In the genomic region with DNA sequence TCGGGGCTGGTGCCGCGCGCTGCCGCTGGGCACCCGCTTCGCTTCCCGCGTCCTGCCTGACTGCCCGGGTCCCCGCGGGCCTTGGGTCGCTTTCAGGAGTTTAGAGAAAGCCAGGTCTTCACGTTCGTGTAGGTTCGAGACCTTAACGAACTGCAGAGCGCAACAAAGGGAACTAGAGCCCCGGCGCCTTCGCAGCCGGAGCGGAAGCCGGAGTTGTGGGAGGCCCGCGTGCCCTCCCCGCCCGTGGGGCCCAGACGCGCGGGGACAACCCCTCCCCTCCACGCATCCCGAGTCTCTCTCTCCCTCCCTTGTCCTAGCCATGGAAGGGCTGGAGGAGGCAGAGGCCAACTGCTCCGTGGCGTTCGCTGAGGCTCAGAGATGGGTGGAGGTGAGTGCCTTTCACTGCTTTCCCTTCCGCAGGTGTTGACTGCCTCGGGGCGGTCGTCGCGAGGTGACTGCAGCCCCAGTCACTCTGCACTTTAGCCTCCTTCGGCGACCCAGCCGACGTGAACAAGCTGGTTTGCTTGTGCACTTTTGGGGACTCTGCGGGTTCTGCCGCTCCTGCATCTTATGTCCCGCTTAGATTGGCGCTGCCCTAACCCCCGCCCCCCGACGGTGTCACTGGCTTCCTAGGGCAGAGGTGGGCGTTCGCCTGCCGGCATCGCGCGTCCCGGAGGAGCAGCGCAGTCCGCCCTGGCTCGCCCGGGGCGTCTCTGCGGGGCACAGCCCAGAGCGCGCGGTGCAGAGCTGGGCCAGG, we compare ENCODE assay signal across 1 cellular context.
TF ChIP-seq lines count a peak whose summit lies in the region.

No MANE protein-coding gene starts in this region.

TF ChIP-seq in HEK293, 187 proteins besides CTCF, POLR2A, EP300 and RAD21 (continued from another document and continues in another):
- TF ChIP-seq, protein P1, sequence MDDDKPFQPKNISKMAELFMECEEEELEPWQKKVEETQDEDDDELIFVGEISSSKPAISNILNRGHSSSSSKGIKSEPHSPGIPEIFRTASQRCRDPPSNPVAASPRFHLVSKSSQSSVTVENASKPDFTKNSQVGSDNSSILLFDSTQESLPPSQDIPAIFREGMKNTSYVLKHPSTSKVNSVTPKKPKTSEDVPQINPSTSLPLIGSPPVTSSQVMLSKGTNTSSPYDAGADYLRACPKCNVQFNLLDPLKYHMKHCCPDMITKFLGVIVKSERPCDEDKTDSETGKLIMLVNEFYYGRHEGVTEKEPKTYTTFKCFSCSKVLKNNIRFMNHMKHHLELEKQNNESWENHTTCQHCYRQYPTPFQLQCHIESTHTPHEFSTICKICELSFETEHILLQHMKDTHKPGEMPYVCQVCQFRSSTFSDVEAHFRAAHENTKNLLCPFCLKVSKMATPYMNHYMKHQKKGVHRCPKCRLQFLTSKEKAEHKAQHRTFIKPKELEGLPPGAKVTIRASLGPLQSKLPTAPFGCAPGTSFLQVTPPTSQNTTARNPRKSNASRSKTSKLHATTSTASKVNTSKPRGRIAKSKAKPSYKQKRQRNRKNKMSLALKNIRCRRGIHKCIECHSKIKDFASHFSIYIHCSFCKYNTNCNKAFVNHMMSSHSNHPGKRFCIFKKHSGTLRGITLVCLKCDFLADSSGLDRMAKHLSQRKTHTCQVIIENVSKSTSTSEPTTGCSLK (tag by site-specific recombination; IDR thresholded peaks at IDR 0.05), result no peak
- TF ChIP-seq, protein P2, sequence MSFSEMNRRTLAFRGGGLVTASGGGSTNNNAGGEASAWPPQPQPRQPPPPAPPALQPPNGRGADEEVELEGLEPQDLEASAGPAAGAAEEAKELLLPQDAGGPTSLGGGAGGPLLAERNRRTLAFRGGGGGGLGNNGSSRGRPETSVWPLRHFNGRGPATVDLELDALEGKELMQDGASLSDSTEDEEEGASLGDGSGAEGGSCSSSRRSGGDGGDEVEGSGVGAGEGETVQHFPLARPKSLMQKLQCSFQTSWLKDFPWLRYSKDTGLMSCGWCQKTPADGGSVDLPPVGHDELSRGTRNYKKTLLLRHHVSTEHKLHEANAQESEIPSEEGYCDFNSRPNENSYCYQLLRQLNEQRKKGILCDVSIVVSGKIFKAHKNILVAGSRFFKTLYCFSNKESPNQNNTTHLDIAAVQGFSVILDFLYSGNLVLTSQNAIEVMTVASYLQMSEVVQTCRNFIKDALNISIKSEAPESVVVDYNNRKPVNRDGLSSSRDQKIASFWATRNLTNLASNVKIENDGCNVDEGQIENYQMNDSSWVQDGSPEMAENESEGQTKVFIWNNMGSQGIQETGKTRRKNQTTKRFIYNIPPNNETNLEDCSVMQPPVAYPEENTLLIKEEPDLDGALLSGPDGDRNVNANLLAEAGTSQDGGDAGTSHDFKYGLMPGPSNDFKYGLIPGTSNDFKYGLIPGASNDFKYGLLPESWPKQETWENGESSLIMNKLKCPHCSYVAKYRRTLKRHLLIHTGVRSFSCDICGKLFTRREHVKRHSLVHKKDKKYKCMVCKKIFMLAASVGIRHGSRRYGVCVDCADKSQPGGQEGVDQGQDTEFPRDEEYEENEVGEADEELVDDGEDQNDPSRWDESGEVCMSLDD (tag by site-specific recombination; IDR thresholded peaks at IDR 0.05), result no peak
- TF ChIP-seq SP2 (tag by site-specific recombination; IDR thresholded peaks at IDR 0.05) (no peak), ZNF610 (tag by site-specific recombination; IDR thresholded peaks at IDR 0.05; ENCODE audit: borderline replicate concordance) (no peak), TCF7L2 (IDR thresholded peaks at IDR 0.05; ENCODE audit: borderline replicate concordance, low read depth, low read length) (peak; percentile 86), OSR2 (tag by site-specific recombination; IDR thresholded peaks at IDR 0.05) (no peak), ZNF624 (tag by site-specific recombination; IDR thresholded peaks at IDR 0.05) (no peak), HOXD13 (CRISPR knock-in tag; IDR thresholded peaks at IDR 0.05; ENCODE audit: borderline replicate concordance) (no peak), ZNF560 (tag by site-specific recombination; IDR thresholded peaks at IDR 0.05; ENCODE audit: borderline replicate concordance) (no peak), ZNF701 (tag by site-specific recombination; IDR thresholded peaks at IDR 0.05) (no peak), ZNF707 (tag by site-specific recombination; IDR thresholded peaks at IDR 0.05) (no peak), REPIN1 (tag by site-specific recombination; IDR thresholded peaks at IDR 0.05; ENCODE audit: low read depth) (no peak), GLIS1 (tag by site-specific recombination; IDR thresholded peaks at IDR 0.05) (peak; percentile 12; the same call in 1 of the 2 replicates), ZNF214 (tag by site-specific recombination; IDR thresholded peaks at IDR 0.05; ENCODE audit: borderline replicate concordance) (no peak), ZFHX2 (tag by site-specific recombination; conservative IDR thresholded peaks at IDR 0.05) (peak; percentile 26; the same call in 1 of the 2 replicates), ZNF223 (tag by site-specific recombination; IDR thresholded peaks at IDR 0.05) (no peak), YY1 (tag by site-specific recombination; IDR thresholded peaks at IDR 0.05) (no peak), ZNF843 (tag by site-specific recombination; IDR thresholded peaks at IDR 0.05) (no peak), ZNF48 (tag by site-specific recombination; IDR thresholded peaks at IDR 0.05) (no peak), ZNF138 (tag by site-specific recombination; IDR thresholded peaks at IDR 0.05; ENCODE audit: borderline replicate concordance) (no peak), BCL11B (tag by site-specific recombination; IDR thresholded peaks at IDR 0.05; ENCODE audit: low read depth) (no peak), ZNF174 (tag by site-specific recombination; IDR thresholded peaks at IDR 0.05) (no peak), ZNF391 (tag by site-specific recombination; IDR thresholded peaks at IDR 0.05; ENCODE audit: borderline replicate concordance, low read depth) (no peak), ZNF600 (tag by site-specific recombination; IDR thresholded peaks at IDR 0.05) (peak; percentile 45; the same call in 1 of the 2 replicates), ZNF292 (tag by site-specific recombination; IDR thresholded peaks at IDR 0.05; ENCODE audit: borderline replicate concordance, low read depth) (no peak), ZNF76 (tag by site-specific recombination; IDR thresholded peaks at IDR 0.05; ENCODE audit: borderline replicate concordance, low read depth) (no peak), ZNF433 (tag by site-specific recombination; IDR thresholded peaks at IDR 0.05; ENCODE audit: low read depth) (no peak), ZSCAN30 (tag by site-specific recombination; IDR thresholded peaks at IDR 0.05) (0 out of 2 replicates have a peak, but pooled peaks have one; percentile 16), MZF1 (tag by site-specific recombination; IDR thresholded peaks at IDR 0.05; ENCODE audit: borderline replicate concordance) (no peak), ZNF621 (tag by site-specific recombination; IDR thresholded peaks at IDR 0.05) (no peak), ZNF837 (tag by site-specific recombination; IDR thresholded peaks at IDR 0.05) (no peak), ZFP69B (tag by site-specific recombination; IDR thresholded peaks at IDR 0.05) (peak; percentile 66; the same call in 1 of the 2 replicates), BCL11A (tag by site-specific recombination; IDR thresholded peaks at IDR 0.05; ENCODE audit: low read depth) (no peak), ZNF658 (tag by site-specific recombination; IDR thresholded peaks at IDR 0.05) (no peak), ZNF335 (tag by site-specific recombination; conservative IDR thresholded peaks at IDR 0.05) (peak; percentile 69), KLF8 (tag by site-specific recombination; IDR thresholded peaks at IDR 0.05) (no peak), ZFP3 (tag by site-specific recombination; IDR thresholded peaks at IDR 0.05; ENCODE audit: low read depth) (no peak), ZNF121 (tag by site-specific recombination; IDR thresholded peaks at IDR 0.05) (no peak), ZNF211 (tag by site-specific recombination; IDR thresholded peaks at IDR 0.05; ENCODE audit: low read depth) (no peak), ZNF157 (tag by site-specific recombination; IDR thresholded peaks at IDR 0.05) (no peak)
- TF ChIP-seq, protein P3, sequence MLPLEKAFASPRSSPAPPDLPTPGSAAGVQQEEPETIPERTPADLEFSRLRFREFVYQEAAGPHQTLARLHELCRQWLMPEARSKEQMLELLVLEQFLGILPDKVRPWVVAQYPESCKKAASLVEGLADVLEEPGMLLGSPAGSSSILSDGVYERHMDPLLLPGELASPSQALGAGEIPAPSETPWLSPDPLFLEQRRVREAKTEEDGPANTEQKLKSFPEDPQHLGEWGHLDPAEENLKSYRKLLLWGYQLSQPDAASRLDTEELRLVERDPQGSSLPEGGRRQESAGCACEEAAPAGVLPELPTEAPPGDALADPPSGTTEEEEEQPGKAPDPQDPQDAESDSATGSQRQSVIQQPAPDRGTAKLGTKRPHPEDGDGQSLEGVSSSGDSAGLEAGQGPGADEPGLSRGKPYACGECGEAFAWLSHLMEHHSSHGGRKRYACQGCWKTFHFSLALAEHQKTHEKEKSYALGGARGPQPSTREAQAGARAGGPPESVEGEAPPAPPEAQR (tag by site-specific recombination; IDR thresholded peaks at IDR 0.05), result no peak
- TF ChIP-seq, protein P4, sequence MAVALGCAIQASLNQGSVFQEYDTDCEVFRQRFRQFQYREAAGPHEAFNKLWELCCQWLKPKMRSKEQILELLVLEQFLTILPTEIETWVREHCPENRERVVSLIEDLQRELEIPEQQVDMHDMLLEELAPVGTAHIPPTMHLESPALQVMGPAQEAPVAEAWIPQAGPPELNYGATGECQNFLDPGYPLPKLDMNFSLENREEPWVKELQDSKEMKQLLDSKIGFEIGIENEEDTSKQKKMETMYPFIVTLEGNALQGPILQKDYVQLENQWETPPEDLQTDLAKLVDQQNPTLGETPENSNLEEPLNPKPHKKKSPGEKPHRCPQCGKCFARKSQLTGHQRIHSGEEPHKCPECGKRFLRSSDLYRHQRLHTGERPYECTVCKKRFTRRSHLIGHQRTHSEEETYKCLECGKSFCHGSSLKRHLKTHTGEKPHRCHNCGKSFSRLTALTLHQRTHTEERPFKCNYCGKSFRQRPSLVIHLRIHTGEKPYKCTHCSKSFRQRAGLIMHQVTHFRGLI (tag by site-specific recombination; IDR thresholded peaks at IDR 0.05), result no peak
- TF ChIP-seq, protein P5, sequence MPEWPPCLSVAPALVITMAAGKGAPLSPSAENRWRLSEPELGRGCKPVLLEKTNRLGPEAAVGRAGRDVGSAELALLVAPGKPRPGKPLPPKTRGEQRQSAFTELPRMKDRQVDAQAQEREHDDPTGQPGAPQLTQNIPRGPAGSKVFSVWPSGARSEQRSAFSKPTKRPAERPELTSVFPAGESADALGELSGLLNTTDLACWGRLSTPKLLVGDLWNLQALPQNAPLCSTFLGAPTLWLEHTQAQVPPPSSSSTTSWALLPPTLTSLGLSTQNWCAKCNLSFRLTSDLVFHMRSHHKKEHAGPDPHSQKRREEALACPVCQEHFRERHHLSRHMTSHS (tag by site-specific recombination; IDR thresholded peaks at IDR 0.05), result no peak
- TF ChIP-seq, protein P6, sequence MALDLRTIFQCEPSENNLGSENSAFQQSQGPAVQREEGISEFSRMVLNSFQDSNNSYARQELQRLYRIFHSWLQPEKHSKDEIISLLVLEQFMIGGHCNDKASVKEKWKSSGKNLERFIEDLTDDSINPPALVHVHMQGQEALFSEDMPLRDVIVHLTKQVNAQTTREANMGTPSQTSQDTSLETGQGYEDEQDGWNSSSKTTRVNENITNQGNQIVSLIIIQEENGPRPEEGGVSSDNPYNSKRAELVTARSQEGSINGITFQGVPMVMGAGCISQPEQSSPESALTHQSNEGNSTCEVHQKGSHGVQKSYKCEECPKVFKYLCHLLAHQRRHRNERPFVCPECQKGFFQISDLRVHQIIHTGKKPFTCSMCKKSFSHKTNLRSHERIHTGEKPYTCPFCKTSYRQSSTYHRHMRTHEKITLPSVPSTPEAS (tag by site-specific recombination; IDR thresholded peaks at IDR 0.05), result no peak
- TF ChIP-seq, protein P7, sequence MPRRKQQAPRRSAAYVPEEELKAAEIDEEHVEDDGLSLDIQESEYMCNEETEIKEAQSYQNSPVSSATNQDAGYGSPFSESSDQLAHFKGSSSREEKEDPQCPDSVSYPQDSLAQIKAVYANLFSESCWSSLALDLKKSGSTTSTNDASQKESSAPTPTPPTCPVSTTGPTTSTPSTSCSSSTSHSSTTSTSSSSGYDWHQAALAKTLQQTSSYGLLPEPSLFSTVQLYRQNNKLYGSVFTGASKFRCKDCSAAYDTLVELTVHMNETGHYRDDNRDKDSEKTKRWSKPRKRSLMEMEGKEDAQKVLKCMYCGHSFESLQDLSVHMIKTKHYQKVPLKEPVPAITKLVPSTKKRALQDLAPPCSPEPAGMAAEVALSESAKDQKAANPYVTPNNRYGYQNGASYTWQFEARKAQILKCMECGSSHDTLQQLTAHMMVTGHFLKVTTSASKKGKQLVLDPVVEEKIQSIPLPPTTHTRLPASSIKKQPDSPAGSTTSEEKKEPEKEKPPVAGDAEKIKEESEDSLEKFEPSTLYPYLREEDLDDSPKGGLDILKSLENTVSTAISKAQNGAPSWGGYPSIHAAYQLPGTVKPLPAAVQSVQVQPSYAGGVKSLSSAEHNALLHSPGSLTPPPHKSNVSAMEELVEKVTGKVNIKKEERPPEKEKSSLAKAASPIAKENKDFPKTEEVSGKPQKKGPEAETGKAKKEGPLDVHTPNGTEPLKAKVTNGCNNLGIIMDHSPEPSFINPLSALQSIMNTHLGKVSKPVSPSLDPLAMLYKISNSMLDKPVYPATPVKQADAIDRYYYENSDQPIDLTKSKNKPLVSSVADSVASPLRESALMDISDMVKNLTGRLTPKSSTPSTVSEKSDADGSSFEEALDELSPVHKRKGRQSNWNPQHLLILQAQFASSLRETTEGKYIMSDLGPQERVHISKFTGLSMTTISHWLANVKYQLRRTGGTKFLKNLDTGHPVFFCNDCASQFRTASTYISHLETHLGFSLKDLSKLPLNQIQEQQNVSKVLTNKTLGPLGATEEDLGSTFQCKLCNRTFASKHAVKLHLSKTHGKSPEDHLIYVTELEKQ (tag by site-specific recombination; IDR thresholded peaks at IDR 0.05; ENCODE audit: borderline replicate concordance), result no peak
- TF ChIP-seq, protein P8, sequence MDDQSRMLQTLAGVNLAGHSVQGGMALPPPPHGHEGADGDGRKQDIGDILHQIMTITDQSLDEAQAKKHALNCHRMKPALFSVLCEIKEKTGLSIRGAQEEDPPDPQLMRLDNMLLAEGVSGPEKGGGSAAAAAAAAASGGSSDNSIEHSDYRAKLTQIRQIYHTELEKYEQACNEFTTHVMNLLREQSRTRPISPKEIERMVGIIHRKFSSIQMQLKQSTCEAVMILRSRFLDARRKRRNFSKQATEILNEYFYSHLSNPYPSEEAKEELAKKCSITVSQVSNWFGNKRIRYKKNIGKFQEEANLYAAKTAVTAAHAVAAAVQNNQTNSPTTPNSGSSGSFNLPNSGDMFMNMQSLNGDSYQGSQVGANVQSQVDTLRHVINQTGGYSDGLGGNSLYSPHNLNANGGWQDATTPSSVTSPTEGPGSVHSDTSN (CRISPR knock-in tag; IDR thresholded peaks at IDR 0.05), result no peak
- TF ChIP-seq, protein P9, sequence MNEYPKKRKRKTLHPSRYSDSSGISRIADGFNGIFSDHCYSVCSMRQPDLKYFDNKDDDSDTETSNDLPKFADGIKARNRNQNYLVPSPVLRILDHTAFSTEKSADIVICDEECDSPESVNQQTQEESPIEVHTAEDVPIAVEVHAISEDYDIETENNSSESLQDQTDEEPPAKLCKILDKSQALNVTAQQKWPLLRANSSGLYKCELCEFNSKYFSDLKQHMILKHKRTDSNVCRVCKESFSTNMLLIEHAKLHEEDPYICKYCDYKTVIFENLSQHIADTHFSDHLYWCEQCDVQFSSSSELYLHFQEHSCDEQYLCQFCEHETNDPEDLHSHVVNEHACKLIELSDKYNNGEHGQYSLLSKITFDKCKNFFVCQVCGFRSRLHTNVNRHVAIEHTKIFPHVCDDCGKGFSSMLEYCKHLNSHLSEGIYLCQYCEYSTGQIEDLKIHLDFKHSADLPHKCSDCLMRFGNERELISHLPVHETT (tag by site-specific recombination; IDR thresholded peaks at IDR 0.05), result 0 out of 2 replicates have a peak, but pooled peaks have one; percentile 14
